ENCODE assay signal across 30 cellular contexts in genomic region chr5:159553792-159554191, GRCh38.
"Had no signal": no experiment of that assay in that cellular context is flagged by ENCODE, and none has a peak within 500 bp of the region (broad histone marks: within the 10 kb centered on the region; RNA-seq: fewer than 3 reads in every experiment).

No MANE protein-coding gene starts in this region.

- H3K9me3 ChIP-seq: SJSA1, SK-N-SH had no signal

- ATAC-seq: Panc1 had no signal

- H3K4me2 ChIP-seq: PC-9 had no signal

- H3K4me3 ChIP-seq: PC-9, SJSA1 had no signal

- H3K36me3 ChIP-seq: SJSA1 had no signal

- H3K9ac ChIP-seq: SK-N-SH had no signal

- DNase-seq: Karpas-422, MM.1S, MV-4-11, NCI-H1092, NCI-H1105, NCI-H1417 treated with DMSO at 0.1 percent for 48 hours, NCI-H1436 treated with DMSO at 0.1 percent for 48 hours, NCI-H1694, NCI-H187, NCI-H1930, NCI-H2029 treated with DMSO at 0.1 percent for 48 hours, NCI-H2081 treated with DMSO at 0.1 percent for 48 hours, NCI-H2107, NCI-H2171, NCI-H226, NCI-H446 treated with DMSO at 0.1 percent for 48 hours, NCI-H510A, NCI-H524, NCI-H69, NCI-H748 treated with DMSO at 0.1 percent for 48 hours, NCI-H82, PC-9, Right ventricle myocardium superior, RPMI8226, SHP77 treated with DMSO at 0.1 percent for 48 hours, SK-N-SH, SW 1271, T-helper 1 cell had no signal

- H3K27ac ChIP-seq: PC-9, SJSA1 had no signal

- H2AFZ ChIP-seq: PC-9 had no signal

- H3K27me3 ChIP-seq: SJSA1 had no signal
